ENCODE assay signal across 24 cellular contexts in the genomic region with DNA sequence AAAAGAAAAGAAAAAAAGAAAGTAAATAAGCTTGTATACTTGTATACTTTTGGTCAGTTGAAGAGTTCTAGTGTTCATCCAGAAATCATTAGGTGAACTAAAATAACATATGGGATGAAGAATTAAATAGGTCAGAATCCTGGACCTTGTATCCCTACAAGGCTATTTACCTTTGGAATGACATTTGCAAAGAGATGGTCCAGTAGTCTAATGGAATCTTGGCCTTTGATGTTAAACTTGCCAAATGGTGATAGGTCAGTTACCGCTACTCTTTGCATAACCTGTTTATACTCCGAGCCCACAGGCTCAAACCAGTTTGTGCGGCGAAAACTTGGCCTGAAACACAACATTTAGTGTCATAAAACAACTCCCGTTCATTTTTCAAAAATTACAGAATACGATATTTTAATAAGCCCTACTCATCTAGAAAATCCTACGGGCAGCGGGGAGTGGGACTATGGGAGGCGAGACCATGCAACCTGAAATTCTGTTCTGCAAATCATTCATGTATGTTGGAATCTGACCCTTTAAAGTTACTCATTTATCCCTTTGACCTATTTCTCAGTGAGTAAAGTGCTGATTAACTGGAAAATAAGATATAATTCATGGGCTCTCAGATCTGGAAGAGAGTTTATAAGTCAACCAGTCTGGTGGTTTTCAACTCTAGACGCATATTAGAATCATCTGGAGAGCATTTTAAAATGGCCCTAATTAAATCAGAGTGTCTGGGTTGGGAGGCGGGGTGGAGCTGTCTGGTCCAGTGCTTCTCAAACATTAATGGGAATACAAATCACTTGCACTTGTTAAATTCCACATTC. TPM values are rescaled to one million over a fixed set of nuclear protein-coding genes. Genes with fewer than 3 reads are reported as not detected.
"Had no signal": no experiment of that assay in that cellular context is flagged by ENCODE, and none has a peak within 500 bp of the region (broad histone marks: within the 10 kb centered on the region; RNA-seq: fewer than 3 reads in every experiment).

No MANE protein-coding gene starts in this region.

- H3K27ac ChIP-seq: ascending aorta, breast epithelium, esophagus muscularis mucosa, neutrophil, parathyroid adenoma, upper lobe of right lung, VCaP had no signal

- H3K27me3 ChIP-seq: ascending aorta, breast epithelium, esophagus muscularis mucosa, upper lobe of right lung had no signal

- H3K9me3 ChIP-seq: ascending aorta, breast epithelium, esophagus muscularis mucosa, neutrophil, upper lobe of right lung had no signal

- H3K4me1 Mint-ChIP-seq: activated naive CD4-positive, alpha-beta T cell treated with anti-CD3 and anti-CD28 coated beads, Interleukin-2, amount 50 U/mL, for 24 hours; natural killer cell; T-helper 17 cell had no signal

- H2AFZ ChIP-seq: parathyroid adenoma had no signal

- ATAC-seq: activated T-cell treated with anti-CD3 and anti-CD28 coated beads, Interleukin-2, amount 50 U/mL, for 72 hours; left ventricle myocardium superior; natural killer cell; T-helper 17 cell; upper lobe of right lung had no signal

- FAIRE-seq: islet of Langerhans had no signal

- H3K4me3 Mint-ChIP-seq: activated naive CD4-positive, alpha-beta T cell treated with anti-CD3 and anti-CD28 coated beads, Interleukin-2, amount 50 U/mL, for 24 hours; activated T-cell treated with anti-CD3 and anti-CD28 coated beads, Interleukin-2, amount 50 U/mL, for 72 hours; natural killer cell; T-helper 17 cell had no signal

- DNase-seq: activated CD4-positive, alpha-beta T cell treated with anti-CD3 and anti-CD28 coated beads for 1 hour; activated CD4-positive, alpha-beta T cell treated with anti-CD3 and anti-CD28 coated beads, Interleukin-2, amount 50 U/mL, for 4 hours; activated effector memory CD4-positive, alpha-beta T cell treated with anti-CD3 and anti-CD28 coated beads, Interleukin-2, amount 50 U/mL, for 16 hours; activated T-cell treated with anti-CD3 and anti-CD28 coated beads, Interleukin-2, amount 50 U/mL, for 72 hours; effector CD4-positive, alpha-beta T cell; left ventricle myocardium superior; mesendoderm; natural killer cell; stimulated activated CD4-positive, alpha-beta T cell treated with anti-CD3 and anti-CD28 coated beads, Interleukin-12 subunit alpha, Interleukin-12 subunit beta, amount 100 ng/mL, for 4 hours; stimulated activated CD4-positive, alpha-beta T cell treated with anti-CD3 and anti-CD28 coated beads, Interleukin-1b, Interleukin-23, amount 100 ng/mL, for 48 hours; stimulated activated CD8-positive, alpha-beta memory T cell treated with anti-CD3 and anti-CD28 coated beads, Interleukin-4, amount 100 ng/mL, for 48 hours; stimulated activated naive CD4-positive, alpha-beta T cell; T-helper 17 cell; upper lobe of right lung had no signal

- H3K4me1 ChIP-seq: ascending aorta, breast epithelium, esophagus muscularis mucosa, parathyroid adenoma, upper lobe of right lung had no signal

- H3K27ac Mint-ChIP-seq: activated naive CD4-positive, alpha-beta T cell treated with anti-CD3 and anti-CD28 coated beads, Interleukin-2, amount 50 U/mL, for 24 hours; activated T-cell treated with anti-CD3 and anti-CD28 coated beads, Interleukin-2, amount 50 U/mL, for 72 hours; natural killer cell; T-helper 17 cell had no signal

- H3K9me3 Mint-ChIP-seq: activated naive CD4-positive, alpha-beta T cell treated with anti-CD3 and anti-CD28 coated beads, Interleukin-2, amount 50 U/mL, for 24 hours; activated T-cell treated with anti-CD3 and anti-CD28 coated beads, Interleukin-2, amount 50 U/mL, for 72 hours; natural killer cell had no signal

- H3K36me3 Mint-ChIP-seq: activated naive CD4-positive, alpha-beta T cell treated with anti-CD3 and anti-CD28 coated beads, Interleukin-2, amount 50 U/mL, for 24 hours; natural killer cell had no signal

- H3K36me3 ChIP-seq: ascending aorta, breast epithelium, neutrophil, upper lobe of right lung had no signal

- H3K4me3 ChIP-seq: ascending aorta, breast epithelium, esophagus muscularis mucosa, upper lobe of right lung had no signal

- H3K79me2 ChIP-seq: parathyroid adenoma had no signal

- H3K9ac ChIP-seq: parathyroid adenoma had no signal

RNA-seq across cellular contexts. Expression of a gene that starts 38.6 kb away (rescaled TPM):
- total RNA-seq: glomerular endothelial cell had no signal

RNA-seq across cellular contexts. Expression of a gene that starts 38.7 kb away (rescaled TPM):
- total RNA-seq: activated CD8-positive, alpha-beta memory T cell treated with anti-CD3 and anti-CD28 coated beads for 36 hours; activated T-cell treated with anti-CD3 and anti-CD28 coated beads, Interleukin-2, amount 50 U/mL, for 72 hours; natural killer cell; T-helper 17 cell had no signal
